Comparison of ENCODE assay signal across 13 cellular contexts in genomic region chr16:73126453-73126853, GRCh38.
A peak's percentile ranks its signal among the peaks of the same experiment; 100 is the strongest.
DNase-seq lines count a peak whose midpoint lies in the region; ATAC-seq and TF ChIP-seq lines count a peak whose summit lies in the region.
"Had no signal": no experiment of that assay in that cellular context is flagged by ENCODE, and none has a peak within 500 bp of the region (broad histone marks: within the 10 kb centered on the region; RNA-seq: fewer than 3 reads in every experiment).

No MANE protein-coding gene starts in this region.

- no peak overlapping the region for H3K4me3 Mint-ChIP-seq in activated T-cell treated with anti-CD3 and anti-CD28 coated beads, Interleukin-2, amount 50 U/mL, for 4 hours
- H3K4me3 Mint-ChIP-seq in H9, result no peak overlapping the region
- H3K4me3 Mint-ChIP-seq: nephron progenitor cell had no signal

- H3K14ac ChIP-seq in H9 (ENCODE audit: insufficient read depth, low read length), result no peak overlapping the region; the same call in 1 of the 2 replicates

- no CpG with 5 or more reads among the region's 7 CpGs for WGBS in H9 (ENCODE audit: extremely low coverage, insufficient read length, low lambda C conversion rate)

- no peak overlapping the region for H3K4ac ChIP-seq in H9 (ENCODE audit: low read depth, low read length)

- H3K23ac ChIP-seq in H9 (ENCODE audit: insufficient read length, low read depth, low read length), result no peak overlapping the region

- no peak overlapping the region for H3K4me2 ChIP-seq in H9 (ENCODE audit: insufficient read depth, insufficient read length, low read length)

- no peak overlapping the region for H4K8ac ChIP-seq in H9 (replicated peaks; ENCODE audit: insufficient read length, low read depth, low read length)

- no peaks in the 10 kb centered on the region for H3K36me3 Mint-ChIP-seq in activated T-cell treated with anti-CD3 and anti-CD28 coated beads, Interleukin-2, amount 50 U/mL, for 4 hours (ENCODE audit: insufficient read depth)
- no peaks in the 10 kb centered on the region; a peak in 1 of 7 replicates for H3K36me3 Mint-ChIP-seq in H9 (ENCODE audit: insufficient read depth in 1 of 3, low read depth in 3 of 3)

- no peak overlapping the region for H2BK120ac ChIP-seq in H9 (ENCODE audit: low read depth, low read length, poor library complexity, severe bottlenecking)

- no peaks in the 10 kb centered on the region for H3K79me2 ChIP-seq in H9 (ENCODE audit: insufficient read depth, low read length)

- H3K9me3 ChIP-seq in left ventricle myocardium inferior (replicated peaks), result peaks cover 12% of the 10 kb centered on the region
- H3K9me3 ChIP-seq in gastrocnemius medialis, result no peaks in the 10 kb centered on the region
- no peaks in the 10 kb centered on the region for H3K9me3 ChIP-seq in H9 (ENCODE audit: control insufficient read depth, low read depth, low read length)
- H3K9me3 ChIP-seq: tibial nerve had no signal

- no peak overlapping the region for H2BK15ac ChIP-seq in H9 (ENCODE audit: low read depth, low read length)

- H2BK5ac ChIP-seq in H9 (ENCODE audit: insufficient read length, low read length), result no peak overlapping the region

- H2AK5ac ChIP-seq in H9 (ENCODE audit: insufficient read length, low read length), result no peak overlapping the region

- no peaks in the 10 kb centered on the region for H3K23me2 ChIP-seq in H9 (ENCODE audit: insufficient read length, low read depth, low read length, poor library complexity, severe bottlenecking)

- ATAC-seq in gastrocnemius medialis, result peak; percentile 69 to 70
- no peak for ATAC-seq in activated T-cell treated with anti-CD3 and anti-CD28 coated beads, Interleukin-2, amount 50 U/mL, for 4 hours

- no peak overlapping the region for H2BK20ac ChIP-seq in H9 (ENCODE audit: low read depth, low read length, poor library complexity, severe bottlenecking)

- no peak overlapping the region for H4K5ac ChIP-seq in H9 (ENCODE audit: insufficient read length, low read depth, low read length)

- no peak overlapping the region for H2BK12ac ChIP-seq in H9 (ENCODE audit: insufficient read length, low read depth, low read length)

- no peaks in the 10 kb centered on the region for H3K36me3 ChIP-seq in left ventricle myocardium inferior
- H3K36me3 ChIP-seq in gastrocnemius medialis, result no peaks in the 10 kb centered on the region
- H3K36me3 ChIP-seq: tibial nerve had no signal

- TF ChIP-seq CTCF in left ventricle myocardium inferior (IDR thresholded peaks at IDR 0.05; ENCODE audit: borderline replicate concordance) (no peak), gastrocnemius medialis (IDR thresholded peaks at IDR 0.05 in 4 of 5, conservative IDR thresholded peaks at IDR 0.05 in 1 of 5) (no peak), H9 (conservative IDR thresholded peaks at IDR 0.05) (no peak)

- H4K20me1 ChIP-seq in H9 (ENCODE audit: control insufficient read depth, insufficient read depth, insufficient read length), result no peaks in the 10 kb centered on the region

- DNase-seq in H4 (ENCODE audit: low spot score) (peak; percentile 17), amniotic epithelial cell (ENCODE audit: low read depth) (peak; percentile 98), left ventricle myocardium inferior (peak; percentile 53), gastrocnemius medialis (peak; percentile 41 to 62), H9 (no peak), NCI-H1930 (lab: John Stamatoyannopoulos, UW) (no peak)
- no peak for DNase-seq in activated T-cell treated with anti-CD3 and anti-CD28 coated beads, Interleukin-2, amount 50 U/mL, for 4 hours
- DNase-seq in activated CD8-positive, alpha-beta memory T cell treated with anti-CD3 and anti-CD28 coated beads, Interleukin-2, amount 50 U/mL, for 48 hours, result no peak
- DNase-seq: activated T-cell treated with anti-CD3 and anti-CD28 coated beads for 4 hours, DMS153, NCI-H1417 treated with DMSO at 0.1 percent for 48 hours, nephron progenitor cell had no signal

- TF ChIP-seq POLR2A in gastrocnemius medialis (IDR thresholded peaks at IDR 0.05), result no peak

- in situ Hi-C loops in gastrocnemius medialis (cut with MboI; ENCODE audit: low sequenced_read_pairs in 4 of 4), result no loop called here

- H3K79me1 ChIP-seq in H9 (ENCODE audit: insufficient read depth, low read depth, low read length, poor library complexity, severe bottlenecking), result no peaks in the 10 kb centered on the region

- H3K27ac ChIP-seq in left ventricle myocardium inferior (replicated peaks), result peak overlapping the region; percentile 52
- H3K27ac ChIP-seq in gastrocnemius medialis, result peak overlapping the region in 2 of 4 donors; percentile 47 to 57
- no peak overlapping the region for H3K27ac ChIP-seq in H9 (ENCODE audit: insufficient read length, low read depth, low read length)

- intact Hi-C loops in left ventricle myocardium inferior (cut with micrococcal nuclease) (no loop called here), gastrocnemius medialis (cut with DNase I; ENCODE audit: low total_unique reads) (no loop called here)

- H3K56ac ChIP-seq in H9 (ENCODE audit: insufficient read length, low read depth, low read length), result no peak overlapping the region

- no peak overlapping the region for H3K27ac Mint-ChIP-seq in H9
- H3K27ac Mint-ChIP-seq: nephron progenitor cell had no signal

- H3K27me3 ChIP-seq in left ventricle myocardium inferior (ENCODE audit: low read depth) (no peaks in the 10 kb centered on the region), gastrocnemius medialis (no peaks in the 10 kb centered on the region), H9 (ENCODE audit: insufficient read depth, low read length) (no peaks in the 10 kb centered on the region)
- H3K27me3 ChIP-seq: tibial nerve had no signal

- H3K4me1 Mint-ChIP-seq in activated T-cell treated with anti-CD3 and anti-CD28 coated beads, Interleukin-2, amount 50 U/mL, for 4 hours (ENCODE audit: low read depth), result peaks cover 9% of the 10 kb centered on the region
- peaks cover 4 to 6% of the 10 kb centered on the region in 2 experiments; a peak in 2 of 4 replicates for H3K4me1 Mint-ChIP-seq in H9

- H3K4me3 ChIP-seq in left ventricle myocardium inferior, result no peak overlapping the region
- no peak overlapping the region for H3K4me3 ChIP-seq in gastrocnemius medialis
- H3K4me3 ChIP-seq: tibial nerve had no signal

- H4K91ac ChIP-seq in H9 (ENCODE audit: insufficient read length, low read depth, low read length), result no peak overlapping the region

- H3K4me1 ChIP-seq in left ventricle myocardium inferior, result peaks cover 15% of the 10 kb centered on the region
- H3K4me1 ChIP-seq in gastrocnemius medialis, result no peaks in the 10 kb centered on the region
- H3K4me1 ChIP-seq in H9 (ENCODE audit: insufficient read depth, low read length), result no peaks in the 10 kb centered on the region

- H2AFZ ChIP-seq in H9 (ENCODE audit: low read length), result no peak overlapping the region

- H3K9me3 Mint-ChIP-seq in activated T-cell treated with anti-CD3 and anti-CD28 coated beads, Interleukin-2, amount 50 U/mL, for 4 hours, result no peaks in the 10 kb centered on the region
- peaks cover 0 to 8% of the 10 kb centered on the region in 2 experiments; a peak in 1 of 5 replicates for H3K9me3 Mint-ChIP-seq in H9

- no peak overlapping the region for H3K18ac ChIP-seq in H9 (ENCODE audit: insufficient read length, low read depth, low read length)

- peaks cover 2% of the 10 kb centered on the region for H3K27me3 Mint-ChIP-seq in activated T-cell treated with anti-CD3 and anti-CD28 coated beads, Interleukin-2, amount 50 U/mL, for 4 hours (ENCODE audit: low read depth)
- peaks cover 57% of the 10 kb centered on the region for H3K27me3 Mint-ChIP-seq in H9 (ENCODE audit: low read depth)

- no peak overlapping the region for H3T11ph ChIP-seq in H9 (ENCODE audit: low read length)

- no peak overlapping the region for H3K9ac ChIP-seq in H9 (ENCODE audit: extremely low read depth, insufficient read length, low read length)

Comparison
In these comparisons a context has a peak if more than half of its experiments do, and no peak if none do; other contexts are left out.
1. DNase-seq: peak in H4 (single experiment), amniotic epithelial cell (single experiment), left ventricle myocardium inferior (single experiment) and gastrocnemius medialis (2 of 2); none in activated T-cell treated with anti-CD3 and anti-CD28 coated beads, Interleukin-2, amount 50 U/mL, for 4 hours (single experiment), H9 (single experiment), NCI-H1930 (0 of 2) and activated CD8-positive, alpha-beta memory T cell treated with anti-CD3 and anti-CD28 coated beads, Interleukin-2, amount 50 U/mL, for 48 hours (single experiment).
2. ATAC-seq: peak in gastrocnemius medialis (2 of 2); none in activated T-cell treated with anti-CD3 and anti-CD28 coated beads, Interleukin-2, amount 50 U/mL, for 4 hours (0 of 2).